Comparison of ENCODE assay signal across 12 cellular contexts in genomic region chr6:31578461-31579118, GRCh38. TPM values are rescaled to one million over a fixed set of nuclear protein-coding genes. Genes with fewer than 3 reads are reported as not detected.
DNase-seq lines count a peak whose midpoint lies in the region; ATAC-seq and TF ChIP-seq lines count a peak whose summit lies in the region.
"Had no signal": no experiment of that assay in that cellular context is flagged by ENCODE, and none has a peak within 500 bp of the region (broad histone marks: within the 10 kb centered on the region; RNA-seq: fewer than 3 reads in every experiment).

No MANE protein-coding gene starts in this region.

- H3K4me3 Mint-ChIP-seq in stimulated activated memory B cell treated with anti-CD40 and anti-IgM and Interleukin-4, amounts not matched to agents 10 μg/mL and 1 μg/mL and 100 μg/mL, for 72 hours = peak overlapping the region; percentile 92

- H3K9ac ChIP-seq in colonic mucosa (ENCODE audit: low read depth in 2 of 2, low read length in 2 of 2) = no peak overlapping the region

- H3K27ac ChIP-seq in RWPE2 (ENCODE audit: poor library complexity, severe bottlenecking) (peak overlapping the region; percentile 41), colonic mucosa (no peak overlapping the region)
- H3K27ac ChIP-seq: C4-2B had no signal

- H3K9me3 ChIP-seq in RWPE2 (ENCODE audit: severe bottlenecking) = no peaks in the 10 kb centered on the region
- no peaks in the 10 kb centered on the region for H3K9me3 ChIP-seq in colonic mucosa

- peaks cover 41% of the 10 kb centered on the region for H3K36me3 Mint-ChIP-seq in stimulated activated memory B cell treated with anti-CD40 and anti-IgM and Interleukin-4, amounts not matched to agents 10 μg/mL and 1 μg/mL and 100 μg/mL, for 72 hours

- no peaks in the 10 kb centered on the region for H3K9me3 Mint-ChIP-seq in stimulated activated memory B cell treated with anti-CD40 and anti-IgM and Interleukin-4, amounts not matched to agents 10 μg/mL and 1 μg/mL and 100 μg/mL, for 72 hours

- ATAC-seq in RWPE2 (ENCODE audit: low read depth) (peak; percentile 78), GM19463 (IDR thresholded peaks at IDR 0.05; ENCODE audit: unreplicated experiment) (no peak)
- no peak for ATAC-seq in stimulated activated memory B cell treated with anti-CD40 and anti-IgM and Interleukin-4, amounts not matched to agents 10 μg/mL and 1 μg/mL and 100 μg/mL, for 72 hours

- peak; percentile 63 for DNase-seq in stimulated activated CD4-positive, alpha-beta T cell treated with anti-CD3 and anti-CD28 coated beads, Interleukin-15, amount 100 ng/mL, for 24 hours
- DNase-seq in stimulated activated CD4-positive, alpha-beta T cell treated with anti-CD3 and anti-CD28 coated beads, Interleukin-2, amount 100 ng/mL, for 48 hours = no peak
- DNase-seq in RWPE2 (ENCODE audit: low spot score) = peak; percentile 84
- DNase-seq in epithelial cell of esophagus (ENCODE audit: low read depth) = peak; percentile 90
- DNase-seq in colonic mucosa = no peak
- no peak for DNase-seq in NK-92 treated with Interleukin-12 subunit alpha and Interleukin-12 subunit beta, amount 100 ng/mL, for 24 hours (lab: John Stamatoyannopoulos, UW)
- DNase-seq: NCI-H345 had no signal

- no peaks in the 10 kb centered on the region for H3K27me3 Mint-ChIP-seq in stimulated activated memory B cell treated with anti-CD40 and anti-IgM and Interleukin-4, amounts not matched to agents 10 μg/mL and 1 μg/mL and 100 μg/mL, for 72 hours

- no peaks in the 10 kb centered on the region for H3K27me3 ChIP-seq in RWPE2 (ENCODE audit: insufficient read depth, poor library complexity, severe bottlenecking)
- no peaks in the 10 kb centered on the region for H3K27me3 ChIP-seq in colonic mucosa

- peak overlapping the region; percentile 96 for H3K27ac Mint-ChIP-seq in stimulated activated memory B cell treated with anti-CD40 and anti-IgM and Interleukin-4, amounts not matched to agents 10 μg/mL and 1 μg/mL and 100 μg/mL, for 72 hours

- H3K4me1 ChIP-seq in RWPE2 (ENCODE audit: insufficient read depth, poor library complexity, severe bottlenecking) = peaks cover 12% of the 10 kb centered on the region
- peaks cover 4% of the 10 kb centered on the region for H3K4me1 ChIP-seq in colonic mucosa

- peaks cover 79% of the 10 kb centered on the region for H3K4me1 Mint-ChIP-seq in stimulated activated memory B cell treated with anti-CD40 and anti-IgM and Interleukin-4, amounts not matched to agents 10 μg/mL and 1 μg/mL and 100 μg/mL, for 72 hours

- intact Hi-C loops in colonic mucosa (cut with DNase I) = no loop called here

- TF ChIP-seq CTCF in RWPE2 (IDR thresholded peaks at IDR 0.05; ENCODE audit: poor library complexity, severe bottlenecking) (no peak), epithelial cell of esophagus (IDR thresholded peaks at IDR 0.05; ENCODE audit: insufficient read depth, low read depth, low read length, missing control alignments) (no peak), colonic mucosa (IDR thresholded peaks at IDR 0.05) (no peak)

- H3K4me3 ChIP-seq in RWPE2 (ENCODE audit: severe bottlenecking) (no peak overlapping the region), epithelial cell of esophagus (ENCODE audit: low read length) (no peak overlapping the region), colonic mucosa (no peak overlapping the region)

- no peaks in the 10 kb centered on the region for H3K36me3 ChIP-seq in RWPE2 (ENCODE audit: low read depth)
- H3K36me3 ChIP-seq in colonic mucosa = no peaks in the 10 kb centered on the region

RNA-seq across cellular contexts. Expression of gene TNF, which starts 3.2 kb away (rescaled TPM):
- 1 to 10 TPM in 1 of 2 donors, under 1 TPM in 1; 0.48 to 1.4 TPM for total RNA-seq in colonic mucosa
- total RNA-seq: skeletal muscle tissue had no signal

RNA-seq across cellular contexts. Expression of gene LTB, which starts 3.6 kb away (rescaled TPM):
- total RNA-seq in colonic mucosa = 1 to 10 TPM; 3.4 to 5.7 TPM

RNA-seq across cellular contexts. Expression of gene LTA, which starts 6.5 kb away (rescaled TPM):
- total RNA-seq in colonic mucosa = 1 to 10 TPM in 1 of 2 donors, under 1 TPM in 1; 0.35 to 2.4 TPM
- total RNA-seq: skeletal muscle tissue, subcutaneous adipose tissue had no signal

RNA-seq across cellular contexts. Expression of gene LST1, which starts 7.5 kb away (rescaled TPM):
- total RNA-seq in colonic mucosa = 1 to 10 TPM; 4.8 to 9.2 TPM

RNA-seq across cellular contexts. Expression of gene NCR3, which starts 14.2 kb away (rescaled TPM):
- under 1 TPM; 0.67 to 0.90 TPM for total RNA-seq in colonic mucosa
- total RNA-seq: skeletal muscle tissue had no signal

Comparison
In these comparisons a context has a peak if more than half of its experiments do, and no peak if none do; other contexts are left out.
1. DNase-seq: peak in stimulated activated CD4-positive, alpha-beta T cell treated with anti-CD3 and anti-CD28 coated beads, Interleukin-15, amount 100 ng/mL, for 24 hours (single experiment), RWPE2 (single experiment) and epithelial cell of esophagus (single experiment); none in stimulated activated CD4-positive, alpha-beta T cell treated with anti-CD3 and anti-CD28 coated beads, Interleukin-2, amount 100 ng/mL, for 48 hours (0 of 2), colonic mucosa (single experiment) and NK-92 treated with Interleukin-12 subunit alpha and Interleukin-12 subunit beta, amount 100 ng/mL, for 24 hours (single experiment).